Comparison of ENCODE assay signal across 11 cellular contexts in the genomic region with DNA sequence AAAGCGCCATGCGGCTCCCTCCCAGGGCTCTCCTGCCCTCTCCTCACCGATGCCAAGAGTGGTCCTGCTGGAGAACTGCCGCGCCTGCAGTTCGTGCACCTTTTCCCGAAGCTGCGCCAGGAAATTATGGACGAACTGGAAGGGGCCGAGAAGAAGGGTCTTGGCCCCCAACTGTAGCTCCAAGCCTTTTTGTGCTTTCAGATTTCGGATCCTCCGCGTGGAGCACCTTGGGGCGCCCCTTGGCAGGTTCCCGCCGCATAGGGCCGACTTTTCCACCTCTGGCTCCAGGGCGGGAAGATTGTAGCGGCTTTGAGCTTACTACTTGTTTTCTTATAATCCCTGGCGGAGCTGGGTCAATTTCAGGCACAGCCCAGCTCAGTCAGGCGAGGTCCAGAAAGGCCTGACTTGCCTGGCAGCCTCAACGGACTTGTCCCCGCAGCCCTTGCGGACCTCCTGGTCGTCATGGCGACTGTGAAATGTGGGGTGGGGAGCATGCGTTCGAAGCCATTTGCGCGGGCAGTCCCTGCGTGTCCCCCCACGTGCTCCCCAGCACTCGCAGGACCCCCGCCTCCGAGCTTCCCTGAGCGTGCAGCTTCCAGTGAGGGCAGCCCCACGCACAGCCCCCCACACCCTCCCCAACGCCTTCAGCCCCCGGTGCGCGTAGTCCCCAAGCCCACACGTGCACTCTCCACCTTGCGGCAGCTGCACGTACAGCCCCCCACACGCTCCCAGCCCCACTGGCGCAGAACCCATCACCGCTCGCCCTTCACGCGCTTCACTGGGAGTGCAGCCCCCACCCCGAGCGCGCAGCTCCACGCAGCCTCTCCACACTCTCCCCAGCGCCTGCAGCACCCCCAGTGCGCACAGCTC.
DNase-seq lines count a peak whose midpoint lies in the region; ATAC-seq and TF ChIP-seq lines count a peak whose summit lies in the region.
"Had no signal": no experiment of that assay in that cellular context is flagged by ENCODE, and none has a peak within 500 bp of the region (broad histone marks: within the 10 kb centered on the region; RNA-seq: fewer than 3 reads in every experiment).

No MANE protein-coding gene starts in this region.

- CTCF ChIA-PET in activated CD8-positive, alpha-beta T cell treated with anti-CD3 and anti-CD28 coated beads for 36 hours (lab: Charles Lee) = interaction anchor here (0.7 to 1.1 kb wide), 3 partner anchors 85 to 271 kb away, joined by 3 to 4 read pairs (median 3); partner anchors contain the start of gene LSM5

- peaks cover 45% of the 10 kb centered on the region for H3K27me3 Mint-ChIP-seq in activated CD8-positive, alpha-beta T cell treated with anti-CD3 and anti-CD28 coated beads for 36 hours
- H3K27me3 Mint-ChIP-seq in nephron (ENCODE audit: low read depth) = peaks cover 48% of the 10 kb centered on the region

- no peaks in the 10 kb centered on the region for H3K36me3 ChIP-seq in BE2C
- no peaks in the 10 kb centered on the region for H3K36me3 ChIP-seq in uterus
- H3K36me3 ChIP-seq: BLaER1, Peyer's patch had no signal

- POLR2A ChIA-PET in activated CD8-positive, alpha-beta T cell treated with anti-CD3 and anti-CD28 coated beads for 36 hours (lab: Charles Lee) = no interaction called here

- intact Hi-C loops in activated CD8-positive, alpha-beta T cell treated with anti-CD3 and anti-CD28 coated beads for 36 hours (cut with micrococcal nuclease) = no loop called here
- intact Hi-C loops in uterus (cut with DNase I; ENCODE audit: low total_unique reads) = no loop called here

- TF ChIP-seq CTCF in BE2C (IDR thresholded peaks at IDR 0.05; ENCODE audit: low read depth, low read length) (0 out of 2 replicates have a peak, but pooled peaks have one; percentile 7), fibroblast of mammary gland (conservative IDR thresholded peaks at IDR 0.05; ENCODE audit: control insufficient read depth, insufficient read depth, low read depth, low read length) (peak; percentile 1), nephron (IDR thresholded peaks at IDR 0.05; ENCODE audit: unreplicated experiment in 3 of 3) (no peak), uterus (IDR thresholded peaks at IDR 0.05) (no peak)
- no peak for TF ChIP-seq CTCF in activated CD8-positive, alpha-beta T cell treated with anti-CD3 and anti-CD28 coated beads for 36 hours (IDR thresholded peaks at IDR 0.05)

- H3K27ac ChIP-seq in uterus = no peak overlapping the region
- H3K27ac ChIP-seq: BLaER1, Peyer's patch had no signal

- no peak overlapping the region for H3K27ac Mint-ChIP-seq in activated CD8-positive, alpha-beta T cell treated with anti-CD3 and anti-CD28 coated beads for 36 hours
- no peak overlapping the region for H3K27ac Mint-ChIP-seq in nephron

- H3K36me3 Mint-ChIP-seq in activated CD8-positive, alpha-beta T cell treated with anti-CD3 and anti-CD28 coated beads for 36 hours (ENCODE audit: low read depth) = no peaks in the 10 kb centered on the region
- H3K36me3 Mint-ChIP-seq in nephron (ENCODE audit: low read depth) = peaks cover 5% of the 10 kb centered on the region

- DNase-seq in BE2C = peak; percentile 13
- DNase-seq in activated CD8-positive, alpha-beta T cell treated with anti-CD3 and anti-CD28 coated beads for 36 hours = peak; percentile 5
- DNase-seq in fibroblast of mammary gland (ENCODE audit: low read depth) = no peak
- no peak for DNase-seq in DMS53 treated with DMSO at 0.1 percent for 48 hours (lab: John Stamatoyannopoulos, UW; ENCODE audit: unreplicated experiment)
- DNase-seq in stimulated activated naive CD4-positive, alpha-beta T cell (lab: John Stamatoyannopoulos, UW) = no peak
- DNase-seq in uterus = no peak
- DNase-seq in NCI-H2171 (lab: John Stamatoyannopoulos, UW) = no peak
- DNase-seq: Karpas-422, Peyer's patch had no signal

- peak overlapping the region; percentile 3 for H3K4me3 Mint-ChIP-seq in activated CD8-positive, alpha-beta T cell treated with anti-CD3 and anti-CD28 coated beads for 36 hours
- H3K4me3 Mint-ChIP-seq in nephron = peak overlapping the region; percentile 73 to 79 (median 77)

- no peak for TF ChIP-seq POLR2A in uterus (IDR thresholded peaks at IDR 0.05)

- no peaks in the 10 kb centered on the region for H3K9me3 Mint-ChIP-seq in activated CD8-positive, alpha-beta T cell treated with anti-CD3 and anti-CD28 coated beads for 36 hours
- no peaks in the 10 kb centered on the region for H3K9me3 Mint-ChIP-seq in nephron

- H3K4me3 ChIP-seq in BE2C (ENCODE audit: low read depth, low read length) (peak overlapping the region; percentile 41), fibroblast of mammary gland (ENCODE audit: control insufficient read depth, low read depth, low read length) (peak overlapping the region; percentile 22), uterus (peak overlapping the region in 1 of 2 donors; percentile 1)
- H3K4me3 ChIP-seq: BLaER1, Peyer's patch had no signal

- H3K4me1 ChIP-seq in BE2C (peaks cover 5% of the 10 kb centered on the region), uterus (no peaks in the 10 kb centered on the region)
- H3K4me1 ChIP-seq: BLaER1, Peyer's patch had no signal

- no peaks in the 10 kb centered on the region for H3K9me3 ChIP-seq in BE2C
- no peaks in the 10 kb centered on the region for H3K9me3 ChIP-seq in uterus
- H3K9me3 ChIP-seq: Peyer's patch had no signal

- ATAC-seq in activated CD8-positive, alpha-beta T cell treated with anti-CD3 and anti-CD28 coated beads for 36 hours = no peak

- H3K27me3 ChIP-seq in BE2C = no peaks in the 10 kb centered on the region
- H3K27me3 ChIP-seq in uterus = no peaks in the 10 kb centered on the region
- H3K27me3 ChIP-seq: Peyer's patch had no signal

- H3K4me1 Mint-ChIP-seq in activated CD8-positive, alpha-beta T cell treated with anti-CD3 and anti-CD28 coated beads for 36 hours (ENCODE audit: low read depth) = peaks cover 13% of the 10 kb centered on the region
- H3K4me1 Mint-ChIP-seq in nephron = no peaks in the 10 kb centered on the region

Comparison
In these comparisons a context has a peak if more than half of its experiments do, and no peak if none do; other contexts are left out.
1. DNase-seq: peak in BE2C (single experiment) and activated CD8-positive, alpha-beta T cell treated with anti-CD3 and anti-CD28 coated beads for 36 hours (single experiment); none in fibroblast of mammary gland (single experiment), DMS53 treated with DMSO at 0.1 percent for 48 hours (single experiment), stimulated activated naive CD4-positive, alpha-beta T cell (0 of 6), uterus (0 of 2) and NCI-H2171 (single experiment).
2. CTCF ChIP-seq: peak in BE2C (single experiment) and fibroblast of mammary gland (single experiment); none in activated CD8-positive, alpha-beta T cell treated with anti-CD3 and anti-CD28 coated beads for 36 hours (single experiment), nephron (0 of 3) and uterus (0 of 4).